8 cellular contexts compared by ENCODE assay signal in genomic region chr15:42274693-42274971, GRCh38. TPM values are rescaled to one million over a fixed set of nuclear protein-coding genes. Genes with fewer than 3 reads are reported as not detected.
DNase-seq lines count a peak whose midpoint lies in the region; ATAC-seq and TF ChIP-seq lines count a peak whose summit lies in the region.
"Had no signal": no experiment of that assay in that cellular context is flagged by ENCODE, and none has a peak within 500 bp of the region (broad histone marks: within the 10 kb centered on the region; RNA-seq: fewer than 3 reads in every experiment).

No MANE protein-coding gene starts in this region.

- H3K9me3 Mint-ChIP-seq in activated T-helper 17 cell treated with anti-CD3 and anti-CD28 coated beads, Interleukin-2, amount 50 U/mL, for 72 hours, result no peaks in the 10 kb centered on the region
- no peaks in the 10 kb centered on the region for H3K9me3 Mint-ChIP-seq in immature natural killer cell
- no peaks in the 10 kb centered on the region for H3K9me3 Mint-ChIP-seq in stimulated activated naive CD8-positive, alpha-beta T cell treated with anti-CD3 and anti-CD28 coated beads, Interleukin-15, Interleukin-2, amounts not matched to agents 100 ng/mL and 50 ng/mL, for 24 hours

- no peaks in the 10 kb centered on the region for H3K27me3 Mint-ChIP-seq in activated T-helper 17 cell treated with anti-CD3 and anti-CD28 coated beads, Interleukin-2, amount 50 U/mL, for 72 hours
- peaks cover 8 to 11% (median 11%) of the 10 kb centered on the region in 3 donors for H3K27me3 Mint-ChIP-seq in immature natural killer cell (ENCODE audit: low read depth in 3 of 3)
- no peaks in the 10 kb centered on the region for H3K27me3 Mint-ChIP-seq in stimulated activated naive CD8-positive, alpha-beta T cell treated with anti-CD3 and anti-CD28 coated beads, Interleukin-15, Interleukin-2, amounts not matched to agents 100 ng/mL and 50 ng/mL, for 24 hours

- no peaks in the 10 kb centered on the region for H3K27me3 ChIP-seq in HL-60 (ENCODE audit: insufficient read depth, poor library complexity, severe bottlenecking)

- H3K4me3 ChIP-seq in HL-60 (replicated peaks; ENCODE audit: insufficient read depth, low read length), result peak overlapping the region; percentile 73

- H3K27ac Mint-ChIP-seq in activated T-helper 17 cell treated with anti-CD3 and anti-CD28 coated beads, Interleukin-2, amount 50 U/mL, for 72 hours, result peak overlapping the region; percentile 100
- peak overlapping the region; percentile 92 to 100 (median 98) for H3K27ac Mint-ChIP-seq in immature natural killer cell
- peak overlapping the region; percentile 99 for H3K27ac Mint-ChIP-seq in stimulated activated naive CD8-positive, alpha-beta T cell treated with anti-CD3 and anti-CD28 coated beads, Interleukin-15, Interleukin-2, amounts not matched to agents 100 ng/mL and 50 ng/mL, for 24 hours

- DNase-seq in HL-60 (ENCODE audit: low read depth in 1 of 2, low spot score in 1 of 2) (no peak), immature natural killer cell (no peak), NCI-H510A (lab: John Stamatoyannopoulos, UW) (no peak), SIG-M5 treated with dmso at 0.1 percent for 504 hours (lab: John Stamatoyannopoulos, UW; ENCODE audit: unreplicated experiment) (no peak)
- DNase-seq: NCI-H1436 had no signal

- peaks cover 54% of the 10 kb centered on the region for H3K36me3 Mint-ChIP-seq in activated T-helper 17 cell treated with anti-CD3 and anti-CD28 coated beads, Interleukin-2, amount 50 U/mL, for 72 hours (ENCODE audit: low read depth)
- peaks cover 0 to 3% (median 0%) of the 10 kb centered on the region in 3 donors for H3K36me3 Mint-ChIP-seq in immature natural killer cell
- peaks cover 23% of the 10 kb centered on the region for H3K36me3 Mint-ChIP-seq in stimulated activated naive CD8-positive, alpha-beta T cell treated with anti-CD3 and anti-CD28 coated beads, Interleukin-15, Interleukin-2, amounts not matched to agents 100 ng/mL and 50 ng/mL, for 24 hours (ENCODE audit: low read depth)

- ATAC-seq in activated T-helper 17 cell treated with anti-CD3 and anti-CD28 coated beads, Interleukin-2, amount 50 U/mL, for 72 hours (replicated peaks), result no peak
- no peak for ATAC-seq in GM21528 (IDR thresholded peaks at IDR 0.05; ENCODE audit: low FRiP score, unreplicated experiment)

- peak overlapping the region; percentile 92 for H3K27ac ChIP-seq in HL-60 (replicated peaks)

- no peak for TF ChIP-seq CTCF in HL-60 (IDR thresholded peaks at IDR 0.05; ENCODE audit: insufficient read depth, low read length)

- H3K4me1 Mint-ChIP-seq in activated T-helper 17 cell treated with anti-CD3 and anti-CD28 coated beads, Interleukin-2, amount 50 U/mL, for 72 hours, result peaks cover 19% of the 10 kb centered on the region
- peaks cover 46 to 57% of the 10 kb centered on the region in 2 donors for H3K4me1 Mint-ChIP-seq in immature natural killer cell
- H3K4me1 Mint-ChIP-seq in stimulated activated naive CD8-positive, alpha-beta T cell treated with anti-CD3 and anti-CD28 coated beads, Interleukin-15, Interleukin-2, amounts not matched to agents 100 ng/mL and 50 ng/mL, for 24 hours (ENCODE audit: low read depth), result peaks cover 45% of the 10 kb centered on the region

- H3K4me3 Mint-ChIP-seq in activated T-helper 17 cell treated with anti-CD3 and anti-CD28 coated beads, Interleukin-2, amount 50 U/mL, for 72 hours, result peak overlapping the region; percentile 96
- peak overlapping the region; percentile 88 to 100 (median 99) for H3K4me3 Mint-ChIP-seq in immature natural killer cell
- H3K4me3 Mint-ChIP-seq in stimulated activated naive CD8-positive, alpha-beta T cell treated with anti-CD3 and anti-CD28 coated beads, Interleukin-15, Interleukin-2, amounts not matched to agents 100 ng/mL and 50 ng/mL, for 24 hours, result peak overlapping the region; percentile 99

RNA-seq across cellular contexts. Expression of gene TMEM87A, which starts 1.4 kb away (rescaled TPM):
- total RNA-seq in activated T-helper 17 cell treated with anti-CD3 and anti-CD28 coated beads, Interleukin-2, amount 50 U/mL, for 72 hours, result 10 to 100 TPM; 43.5 to 46.8 TPM
- polyA plus RNA-seq in immature natural killer cell, result 10 to 100 TPM; 55.5 to 93.8 (median 63.4) TPM

RNA-seq across cellular contexts. Expression of gene GANC, which starts 1.6 kb away (rescaled TPM):
- 10 to 100 TPM; 27.6 to 29.2 TPM for total RNA-seq in activated T-helper 17 cell treated with anti-CD3 and anti-CD28 coated beads, Interleukin-2, amount 50 U/mL, for 72 hours
- 10 to 100 TPM in 1 of 3 donors, 1 to 10 TPM in 2; 4.0 to 13.0 (median 9.6) TPM for polyA plus RNA-seq in immature natural killer cell
